In the genomic region with DNA sequence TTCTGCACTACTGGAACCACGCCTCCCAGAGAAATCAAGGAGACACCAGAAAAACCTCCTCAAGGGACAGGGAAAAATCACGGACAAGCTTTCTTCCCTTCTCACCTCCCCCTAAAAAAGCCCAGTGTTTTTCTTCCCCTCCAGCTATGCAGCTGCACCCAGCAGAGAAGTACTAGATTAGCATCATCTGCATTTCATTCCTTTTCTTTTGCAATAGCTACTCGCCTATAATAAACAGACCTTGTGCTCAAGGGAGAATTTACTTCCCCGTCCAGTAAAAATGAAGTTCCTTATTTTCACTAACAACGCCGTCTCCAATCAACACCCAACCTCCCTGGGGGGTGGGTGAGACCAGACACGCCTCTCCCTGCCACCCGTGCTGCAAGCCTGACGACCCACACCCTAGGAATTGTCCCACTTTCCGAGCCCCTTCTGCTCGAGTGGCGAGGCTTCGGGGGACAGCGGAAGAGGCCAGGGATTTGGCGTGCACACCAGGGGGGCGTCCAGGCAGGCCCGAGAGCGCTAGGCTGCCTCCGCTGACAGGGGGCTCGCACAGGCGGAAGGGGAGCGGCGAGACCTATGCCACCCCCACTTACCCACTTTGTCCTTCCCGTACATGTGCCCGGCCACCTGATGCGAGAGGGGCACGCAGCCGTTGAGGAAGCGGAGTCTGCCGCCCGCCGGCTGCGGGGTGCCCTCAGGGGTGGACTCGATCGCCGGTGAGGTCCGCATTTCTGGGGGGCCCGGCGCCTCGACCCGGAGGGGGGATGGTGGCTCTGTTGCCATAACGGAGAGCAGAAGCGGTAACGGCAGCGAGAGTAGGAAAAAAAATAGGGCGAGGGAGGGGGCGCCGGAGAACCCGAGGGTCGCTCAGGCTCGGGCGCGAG, we compare ENCODE assay signal across 8 cellular contexts. TPM values are rescaled to one million over a fixed set of nuclear protein-coding genes. Genes with fewer than 3 reads are reported as not detected.
A peak's percentile ranks its signal among the peaks of the same experiment; 100 is the strongest.
DNase-seq lines count a peak whose midpoint lies in the region; ATAC-seq and TF ChIP-seq lines count a peak whose summit lies in the region.

No MANE protein-coding gene starts in this region.

- H3K4me1 ChIP-seq in ACC112 (ENCODE audit: control insufficient read depth, insufficient read depth, low read length, unreplicated experiment) (peaks cover 17% of the 10 kb centered on the region), ascending aorta (peaks cover 0 to 7% of the 10 kb centered on the region in 2 donors)

- intact Hi-C loops in ascending aorta (cut with DNase I) (loop anchor here (5.0 to 10.0 kb wide), 4 partner anchors 70 to 1640 kb away; a partner anchor contains a TSS), left ventricle myocardium superior (cut with micrococcal nuclease) (no loop called here)

- H3K27me3 ChIP-seq in ACC112 (ENCODE audit: insufficient read depth, low read length), result no peaks in the 10 kb centered on the region
- H3K27me3 ChIP-seq in ascending aorta, result no peaks in the 10 kb centered on the region

- TF ChIP-seq CTCF in ascending aorta (IDR thresholded peaks at IDR 0.05), result no peak

- peak; percentile 87 for DNase-seq in SKM-1 (lab: John Stamatoyannopoulos, UW; ENCODE audit: unreplicated experiment)
- DNase-seq in ascending aorta (ENCODE audit: low spot score in 2 of 2), result peak; percentile 17 to 85
- DNase-seq in left ventricle myocardium superior, result peak; percentile 61
- peak; percentile 31 for DNase-seq in pons (ENCODE audit: low spot score)
- DNase-seq in NCI-H510A (lab: John Stamatoyannopoulos, UW), result no peak

- ATAC-seq in GM18867 (IDR thresholded peaks at IDR 0.05; ENCODE audit: unreplicated experiment) (peak; percentile 13), HG03432 (IDR thresholded peaks at IDR 0.05; ENCODE audit: unreplicated experiment) (peak; percentile 4), left ventricle myocardium superior (peak; percentile 5)

- H2AFZ ChIP-seq in ACC112 (ENCODE audit: low read length, unreplicated experiment), result peak overlapping the region; percentile 33

- no peaks in the 10 kb centered on the region for H3K9me3 ChIP-seq in ascending aorta

- H3K79me2 ChIP-seq in ACC112 (ENCODE audit: control insufficient read depth, insufficient read depth, low read length, unreplicated experiment), result peaks cover 71% of the 10 kb centered on the region

- H3K4me3 ChIP-seq in ACC112 (ENCODE audit: low read depth, low read length) (peak overlapping the region; percentile 90), ascending aorta (peak overlapping the region; percentile 84 to 87)

- H3K27ac ChIP-seq in ACC112 (ENCODE audit: low read depth, low read length) (peak overlapping the region; percentile 93), ascending aorta (peak overlapping the region; percentile 96)

- H3K36me3 ChIP-seq in ACC112 (ENCODE audit: insufficient read depth, low read length), result no peaks in the 10 kb centered on the region
- no peaks in the 10 kb centered on the region for H3K36me3 ChIP-seq in ascending aorta

RNA-seq across cellular contexts. Expression of a gene that starts 0.6 kb away (rescaled TPM):
- 2.8 TPM for total RNA-seq in ascending aorta
- total RNA-seq in left ventricle myocardium superior, result 2.2 TPM

RNA-seq across cellular contexts. Expression of a gene that starts 1.9 kb away (rescaled TPM):
- 18.0 TPM for total RNA-seq in ascending aorta
- 182 TPM for total RNA-seq in left ventricle myocardium superior
